Comparison of ENCODE assay signal across 11 cellular contexts in the genomic region with DNA sequence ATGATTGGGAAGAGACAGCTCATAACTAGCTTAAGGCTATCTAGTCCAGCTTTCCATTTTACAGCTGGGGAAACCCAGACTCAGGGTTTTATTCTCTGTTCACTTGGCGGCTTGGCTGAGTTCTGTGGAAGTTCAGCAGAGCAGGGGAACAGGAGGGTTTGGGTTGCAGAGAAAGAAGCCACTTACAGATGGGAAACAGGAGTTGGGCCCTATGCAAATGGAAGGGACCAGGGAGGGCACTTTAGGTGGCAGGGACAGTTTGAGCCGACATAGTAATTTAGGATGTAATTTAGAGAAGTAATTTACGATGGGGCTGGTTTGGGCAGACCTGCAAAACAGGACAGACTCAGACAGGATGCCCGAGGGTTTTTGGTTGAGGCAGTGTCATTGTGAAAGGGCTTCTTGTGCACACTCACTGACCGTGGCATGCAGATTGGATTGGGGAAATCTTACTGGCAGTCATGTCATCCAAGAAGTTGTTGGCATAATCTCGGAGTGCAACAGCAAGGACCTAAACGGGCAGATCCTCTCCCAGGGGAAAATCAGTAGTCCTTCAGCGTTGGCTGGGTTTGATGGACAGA. TPM values are rescaled to one million over a fixed set of nuclear protein-coding genes. Genes with fewer than 3 reads are reported as not detected.
DNase-seq lines count a peak whose midpoint lies in the region; ATAC-seq, FAIRE-seq and TF ChIP-seq lines count a peak whose summit lies in the region.
"Had no signal": no experiment of that assay in that cellular context is flagged by ENCODE, and none has a peak within 500 bp of the region (broad histone marks: within the 10 kb centered on the region; RNA-seq: fewer than 3 reads in every experiment).

No MANE protein-coding gene starts in this region.

- no peak overlapping the region for H3K14ac ChIP-seq in mesenchymal stem cell (ENCODE audit: low read length in 2 of 2)

- H2BK5ac ChIP-seq in mesenchymal stem cell (ENCODE audit: low read depth, low read length, poor library complexity, severe bottlenecking) = no peak overlapping the region

- H3K18ac ChIP-seq in mesenchymal stem cell (ENCODE audit: low read depth in 1 of 2, low read length in 2 of 2) = peak overlapping the region in 1 of 2 experiments; percentile 16

- H2BK12ac ChIP-seq in mesenchymal stem cell (ENCODE audit: low read length in 2 of 2) = peak overlapping the region; percentile 7 to 42

- H3K4me3 Mint-ChIP-seq in CD4-positive, alpha-beta memory T cell = peak overlapping the region; percentile 18 to 89 (median 79)
- H3K4me3 Mint-ChIP-seq in activated CD4-positive, alpha-beta memory T cell treated with anti-CD3 and anti-CD28 coated beads, Interleukin-2, amount 10 ng/mL, durations not matched to agents 7 days and 5 days = peak overlapping the region; percentile 39

- no peak overlapping the region for H4K8ac ChIP-seq in mesenchymal stem cell (ENCODE audit: low read length)

- peaks cover 33% of the 10 kb centered on the region for H3K79me1 ChIP-seq in mesenchymal stem cell (replicated peaks; ENCODE audit: low read length, poor library complexity, severe bottlenecking)

- H3K4me2 ChIP-seq in mesenchymal stem cell (ENCODE audit: low read length, poor library complexity, severe bottlenecking) = no peak overlapping the region
- H3K4me2 ChIP-seq: PC-9 had no signal

- no peak overlapping the region for H3K4ac ChIP-seq in mesenchymal stem cell (ENCODE audit: low read depth in 1 of 2, low read length in 2 of 2)

- FAIRE-seq in H54 (lab: Jason Lieb, UNC) = no peak
- FAIRE-seq: endothelial cell of umbilical vein had no signal

- no peak overlapping the region for H2BK15ac ChIP-seq in mesenchymal stem cell (ENCODE audit: low read depth, poor library complexity, severe bottlenecking)

- POLR2A ChIA-PET in CD4-positive, alpha-beta memory T cell (lab: Charles Lee; ENCODE audit: partially characterized antibody) = interaction anchor here (0.6 to 21.5 kb wide), 11 partner anchors 8 to 84 kb away, joined by 3 to 929 read pairs (median 134); a partner anchor contains a TSS
- POLR2A ChIA-PET in activated CD4-positive, alpha-beta memory T cell treated with anti-CD3 and anti-CD28 coated beads, Interleukin-2, amount 10 ng/mL, durations not matched to agents 7 days and 5 days (lab: Charles Lee) = interaction anchor here (1.0 to 12.9 kb wide), 8 partner anchors 12 to 52 kb away, joined by 3 to 349 read pairs (median 52); a partner anchor contains a TSS

- CTCF ChIA-PET in CD4-positive, alpha-beta memory T cell (lab: Charles Lee; ENCODE audit: partially characterized antibody) = interaction anchor here (1.0 to 7.0 kb wide), 15 partner anchors 12 to 85 kb away, joined by 3 to 66 read pairs (median 19); a partner anchor contains a TSS
- CTCF ChIA-PET in activated CD4-positive, alpha-beta memory T cell treated with anti-CD3 and anti-CD28 coated beads, Interleukin-2, amount 10 ng/mL, durations not matched to agents 7 days and 5 days (lab: Charles Lee) = interaction anchor here (0.9 to 4.2 kb wide), 5 partner anchors 12 to 85 kb away, joined by 3 to 24 read pairs (median 3); no protein-coding TSS in a partner anchor

- H4K91ac ChIP-seq in mesenchymal stem cell (ENCODE audit: low read length) = no peak overlapping the region

- no peak overlapping the region for H2AK5ac ChIP-seq in mesenchymal stem cell (ENCODE audit: low read length, severe bottlenecking)

- peaks cover 95% of the 10 kb centered on the region for H3K4me1 ChIP-seq in CD4-positive, alpha-beta memory T cell (ENCODE audit: insufficient read depth, low read length)
- peaks cover 18% of the 10 kb centered on the region for H3K4me1 ChIP-seq in mesenchymal stem cell (ENCODE audit: control insufficient read depth, insufficient read depth, low read depth, low read length)

- H3K4me3 ChIP-seq in CD4-positive, alpha-beta memory T cell (ENCODE audit: low read length in 2 of 2) = no peak overlapping the region
- H3K4me3 ChIP-seq in mesenchymal stem cell (ENCODE audit: insufficient read depth in 1 of 2, low read depth in 1 of 2, low read length in 2 of 2) = no peak overlapping the region
- H3K4me3 ChIP-seq: PC-9 had no signal

- 92% methylated on average over 8 of the region's 8 CpGs for WGBS in mesenchymal stem cell

- peaks cover 0 to 5% (median 0%) of the 10 kb centered on the region in 8 donors for H3K9me3 Mint-ChIP-seq in CD4-positive, alpha-beta memory T cell
- no peaks in the 10 kb centered on the region for H3K9me3 Mint-ChIP-seq in activated CD4-positive, alpha-beta memory T cell treated with anti-CD3 and anti-CD28 coated beads, Interleukin-2, amount 10 ng/mL, durations not matched to agents 7 days and 5 days

- H3K36me3 ChIP-seq in CD4-positive, alpha-beta memory T cell (ENCODE audit: insufficient read depth, low read length) = no peaks in the 10 kb centered on the region
- peaks cover 23 to 25% of the 10 kb centered on the region in 2 experiments for H3K36me3 ChIP-seq in mesenchymal stem cell (ENCODE audit: control insufficient read depth in 1 of 2, insufficient read depth in 2 of 2, low read depth in 1 of 2, low read length in 2 of 2)

- peaks cover 25 to 52% of the 10 kb centered on the region in 2 donors for H3K36me3 Mint-ChIP-seq in CD4-positive, alpha-beta memory T cell
- peaks cover 31% of the 10 kb centered on the region for H3K36me3 Mint-ChIP-seq in activated CD4-positive, alpha-beta memory T cell treated with anti-CD3 and anti-CD28 coated beads, Interleukin-2, amount 10 ng/mL, durations not matched to agents 7 days and 5 days (ENCODE audit: low read depth)

- no peaks in the 10 kb centered on the region for H3K27me3 ChIP-seq in CD4-positive, alpha-beta memory T cell (ENCODE audit: insufficient read depth, low read length)
- no peaks in the 10 kb centered on the region for H3K27me3 ChIP-seq in mesenchymal stem cell (ENCODE audit: control insufficient read depth in 1 of 2, insufficient read depth in 1 of 2, low read length in 2 of 2)

- H3K27ac Mint-ChIP-seq in CD4-positive, alpha-beta memory T cell = peak overlapping the region; percentile 96 to 100 (median 99)
- peak overlapping the region; percentile 96 for H3K27ac Mint-ChIP-seq in activated CD4-positive, alpha-beta memory T cell treated with anti-CD3 and anti-CD28 coated beads, Interleukin-2, amount 10 ng/mL, durations not matched to agents 7 days and 5 days

- peak; percentile 36 for ATAC-seq in GM21717 (IDR thresholded peaks at IDR 0.05; ENCODE audit: unreplicated experiment)
- no peak for ATAC-seq in GM21390 (IDR thresholded peaks at IDR 0.05; ENCODE audit: unreplicated experiment)

- H2AFZ ChIP-seq in mesenchymal stem cell (ENCODE audit: low read depth, low read length) = no peak overlapping the region
- H2AFZ ChIP-seq: PC-9 had no signal

- peak in 1 of 5 donors; percentile 29 for DNase-seq in CD4-positive, alpha-beta memory T cell
- DNase-seq in activated CD4-positive, alpha-beta memory T cell treated with anti-CD3 and anti-CD28 coated beads, Interleukin-2, amount 10 ng/mL, durations not matched to agents 7 days and 5 days = peak; percentile 54
- no peak for DNase-seq in mesenchymal stem cell
- DNase-seq in NCI-H2029 treated with DMSO at 0.1 percent for 48 hours (lab: John Stamatoyannopoulos, UW) = no peak
- no peak for DNase-seq in H4 (ENCODE audit: low spot score)
- no peak for DNase-seq in H54 (ENCODE audit: insufficient read length, low spot score)
- DNase-seq: PC-9 had no signal

- peaks cover 87 to 100% (median 94%) of the 10 kb centered on the region in 4 donors for H3K4me1 Mint-ChIP-seq in CD4-positive, alpha-beta memory T cell
- H3K4me1 Mint-ChIP-seq in activated CD4-positive, alpha-beta memory T cell treated with anti-CD3 and anti-CD28 coated beads, Interleukin-2, amount 10 ng/mL, durations not matched to agents 7 days and 5 days = peaks cover 85% of the 10 kb centered on the region

- no peak for TF ChIP-seq POLR2A in H54 (IDR thresholded peaks at IDR 0.05; ENCODE audit: low read depth, low read length)

- H3K9me3 ChIP-seq in CD4-positive, alpha-beta memory T cell (ENCODE audit: control insufficient read depth in 1 of 2, low read length in 2 of 2) = no peaks in the 10 kb centered on the region
- no peaks in the 10 kb centered on the region for H3K9me3 ChIP-seq in mesenchymal stem cell (ENCODE audit: control insufficient read depth, low read length)

- H3K27me3 Mint-ChIP-seq in CD4-positive, alpha-beta memory T cell = no peaks in the 10 kb centered on the region
- H3K27me3 Mint-ChIP-seq in activated CD4-positive, alpha-beta memory T cell treated with anti-CD3 and anti-CD28 coated beads, Interleukin-2, amount 10 ng/mL, durations not matched to agents 7 days and 5 days = no peaks in the 10 kb centered on the region

- peak overlapping the region; percentile 94 for H3K27ac ChIP-seq in CD4-positive, alpha-beta memory T cell (ENCODE audit: low read depth, low read length)
- H3K27ac ChIP-seq in mesenchymal stem cell (ENCODE audit: low read length, poor library complexity, severe bottlenecking) = no peak overlapping the region
- H3K27ac ChIP-seq: PC-9 had no signal

- no peak overlapping the region for H3K9ac ChIP-seq in mesenchymal stem cell (ENCODE audit: low read length)

- H2BK120ac ChIP-seq in mesenchymal stem cell (ENCODE audit: low read depth, low read length) = no peak overlapping the region

- H3K23ac ChIP-seq in mesenchymal stem cell (ENCODE audit: low read length in 2 of 2) = no peak overlapping the region

- intact Hi-C loops in CD4-positive, alpha-beta memory T cell (cut with micrococcal nuclease) = no loop called here

RNA-seq across cellular contexts. Expression of a gene that starts 47.3 kb away (rescaled TPM):
- total RNA-seq in CD4-positive, alpha-beta memory T cell = 100 to 1,000 TPM; 203 to 204 TPM
- 100 to 1,000 TPM; 563 to 954 TPM for polyA plus RNA-seq in CD4-positive, alpha-beta memory T cell
- total RNA-seq in activated CD4-positive, alpha-beta memory T cell treated with anti-CD3 and anti-CD28 coated beads, Interleukin-2, amount 10 ng/mL, durations not matched to agents 7 days and 5 days = 10 to 100 TPM; 43.7 to 46.2 TPM
- polyA plus RNA-seq in mesenchymal stem cell (2013, experiment 1 of 2) = 8.4 TPM
- polyA plus RNA-seq in mesenchymal stem cell (2013, experiment 2 of 2) = 8.1 TPM
- 0.14 and 0.17 TPM in 2 replicates for total RNA-seq in H4 (2014; rRNA removed; shearing (Covaris generic))
- total RNA-seq: endothelial cell of umbilical vein, HT1080, PC-9 had no signal

Comparison
In these comparisons a context has a peak if more than half of its experiments do, and no peak if none do; other contexts are left out.
1. RNA of a gene that starts 47.3 kb away (total RNA-seq): 203 to 204 TPM in CD4-positive, alpha-beta memory T cell and 43.7 to 46.2 TPM in activated CD4-positive, alpha-beta memory T cell treated with anti-CD3 and anti-CD28 coated beads, Interleukin-2, amount 10 ng/mL, durations not matched to agents 7 days and 5 days; 0.14 to 0.17 TPM in H4; every median in the first group is over 10 times any median in the second.